9 cellular contexts compared by ENCODE assay signal in the genomic region with DNA sequence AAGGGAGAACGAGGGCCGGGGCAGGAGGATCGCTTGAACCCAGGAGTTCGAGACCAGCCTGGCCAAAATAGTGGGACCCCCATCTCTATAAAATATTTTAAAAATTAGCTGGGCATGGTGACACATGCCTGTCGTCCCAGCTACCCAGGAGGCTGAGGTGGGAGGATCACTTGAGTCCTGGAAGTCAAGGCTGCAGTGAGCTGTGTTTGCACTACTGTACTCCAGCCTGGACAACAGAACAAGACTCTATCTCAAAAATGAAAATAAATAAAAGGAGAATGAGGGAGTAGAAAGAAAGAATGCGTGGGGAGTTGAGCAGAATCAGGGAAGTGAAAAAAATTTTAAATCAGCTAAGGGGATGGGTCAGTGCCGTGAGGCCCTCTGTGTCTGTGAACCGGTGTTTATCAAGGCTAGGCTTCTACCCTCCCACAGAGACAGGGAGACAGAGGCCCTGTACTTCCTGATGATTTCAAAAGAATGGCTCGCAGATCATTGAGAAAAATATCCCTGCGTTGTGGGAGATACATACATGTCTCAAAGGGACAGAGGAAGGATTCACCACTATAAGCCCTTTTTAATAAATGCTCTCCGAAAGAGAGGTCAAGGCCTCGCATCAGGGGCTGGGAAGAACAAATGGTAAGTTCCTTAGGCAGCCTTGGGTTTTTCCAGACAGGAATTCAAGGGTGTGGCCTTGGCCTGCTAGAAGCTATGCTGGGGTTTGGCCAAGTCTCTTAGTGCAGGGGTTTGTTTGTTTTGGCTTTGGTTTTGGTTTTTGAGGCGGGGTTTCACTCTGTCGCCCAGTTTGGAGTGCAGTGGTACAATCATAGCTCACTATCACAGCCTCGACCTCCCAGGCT. TPM values are rescaled to one million over a fixed set of nuclear protein-coding genes. Genes with fewer than 3 reads are reported as not detected.
DNase-seq lines count a peak whose midpoint lies in the region; ATAC-seq and TF ChIP-seq lines count a peak whose summit lies in the region.
"Had no signal": no experiment of that assay in that cellular context is flagged by ENCODE, and none has a peak within 500 bp of the region (broad histone marks: within the 10 kb centered on the region; RNA-seq: fewer than 3 reads in every experiment).

No MANE protein-coding gene starts in this region.

- H3K36me3 Mint-ChIP-seq in CD4-positive, alpha-beta memory T cell: peaks cover 51 to 62% of the 10 kb centered on the region in 2 donors

- H2AFZ ChIP-seq in OCI-LY1 (ENCODE audit: low read length): no peak overlapping the region

- H3K79me2 ChIP-seq in OCI-LY1 (ENCODE audit: insufficient read depth, low read length): no peaks in the 10 kb centered on the region

- no peak overlapping the region for H3K4me3 Mint-ChIP-seq in CD4-positive, alpha-beta memory T cell

- H3K27ac ChIP-seq in CD4-positive, alpha-beta memory T cell (ENCODE audit: low read depth, low read length): no peak overlapping the region
- H3K27ac ChIP-seq in OCI-LY1 (ENCODE audit: low read depth, low read length, poor library complexity, severe bottlenecking): peak overlapping the region; percentile 63
- peak overlapping the region; percentile 27 to 68 (median 62) for H3K27ac ChIP-seq in esophagus squamous epithelium

- peak overlapping the region in 5 of 7 donors; percentile 7 to 63 (median 57) for H3K27ac Mint-ChIP-seq in CD4-positive, alpha-beta memory T cell

- ATAC-seq in omental fat pad (ENCODE audit: low FRiP score) (peak; percentile 60), GM18505 (IDR thresholded peaks at IDR 0.05; ENCODE audit: unreplicated experiment) (no peak)

- H3K4me1 ChIP-seq in CD4-positive, alpha-beta memory T cell (ENCODE audit: insufficient read depth, low read length): no peaks in the 10 kb centered on the region
- peaks cover 16% of the 10 kb centered on the region for H3K4me1 ChIP-seq in OCI-LY1 (ENCODE audit: insufficient read depth, low read length, severe bottlenecking)
- peaks cover 0 to 31% (median 19%) of the 10 kb centered on the region in 3 donors for H3K4me1 ChIP-seq in esophagus squamous epithelium

- 42 to 53% methylated on average over 15 of the region's 15 CpGs for WGBS in esophagus squamous epithelium, 2 donors

- no peak overlapping the region for H3K9ac ChIP-seq in OCI-LY1 (ENCODE audit: low read length)

- TF ChIP-seq POLR2A in esophagus squamous epithelium (IDR thresholded peaks at IDR 0.05) (no peak), GM18505 (IDR thresholded peaks at IDR 0.05; ENCODE audit: borderline replicate concordance, extremely low read depth, insufficient read depth, insufficient read length) (no peak)

- CTCF ChIA-PET in CD4-positive, alpha-beta memory T cell (lab: Charles Lee; ENCODE audit: partially characterized antibody): interaction anchor here (1.0 to 1.4 kb wide), 2 partner anchors 12 to 87 kb away, joined by 3 read pairs; no protein-coding TSS in a partner anchor

- no peaks in the 10 kb centered on the region for H3K27me3 ChIP-seq in CD4-positive, alpha-beta memory T cell (ENCODE audit: insufficient read depth, low read length)
- H3K27me3 ChIP-seq in OCI-LY1 (ENCODE audit: insufficient read depth, low read length): no peaks in the 10 kb centered on the region
- H3K27me3 ChIP-seq in esophagus squamous epithelium: no peaks in the 10 kb centered on the region

- no peaks in the 10 kb centered on the region for H3F3A ChIP-seq in OCI-LY1 (ENCODE audit: insufficient read depth, low read length)

- DNase-seq in CD4-positive, alpha-beta memory T cell: no peak
- DNase-seq in esophagus squamous epithelium (lab: John Stamatoyannopoulos, UW): no peak
- no peak for DNase-seq in omental fat pad (ENCODE audit: low spot score)
- DNase-seq in NCI-H1694 treated with DMSO at 0.1 percent for 48 hours (lab: John Stamatoyannopoulos, UW): no peak
- DNase-seq in GDM1 (lab: John Stamatoyannopoulos, UW): no peak
- DNase-seq in stimulated activated CD8-positive, alpha-beta memory T cell treated with anti-CD3 and anti-CD28 coated beads, Interleukin-4, amount 100 ng/mL, for 48 hours: no peak
- DNase-seq: cerebellar nuclear complex had no signal

- H3K36me3 ChIP-seq in CD4-positive, alpha-beta memory T cell (ENCODE audit: insufficient read depth, low read length): peaks cover 59% of the 10 kb centered on the region
- H3K36me3 ChIP-seq in OCI-LY1 (ENCODE audit: insufficient read depth, low read length) (peaks cover 78% of the 10 kb centered on the region), esophagus squamous epithelium (peaks cover 9 to 78% (median 12%) of the 10 kb centered on the region in 3 donors)

- H3K4me3 ChIP-seq in CD4-positive, alpha-beta memory T cell (ENCODE audit: low read length in 2 of 2): no peak overlapping the region
- H3K4me3 ChIP-seq in OCI-LY1 (ENCODE audit: low read depth, low read length, poor library complexity, severe bottlenecking): no peak overlapping the region
- H3K4me3 ChIP-seq in esophagus squamous epithelium: no peak overlapping the region

- peaks cover 1 to 6% (median 5%) of the 10 kb centered on the region in 4 donors for H3K4me1 Mint-ChIP-seq in CD4-positive, alpha-beta memory T cell

- H3K9me2 ChIP-seq in OCI-LY1 (ENCODE audit: low read depth, low read length): no peaks in the 10 kb centered on the region

- no peaks in the 10 kb centered on the region for H3K9me3 ChIP-seq in CD4-positive, alpha-beta memory T cell (ENCODE audit: control insufficient read depth in 1 of 2, low read length in 2 of 2)
- H3K9me3 ChIP-seq in OCI-LY1 (ENCODE audit: low read length) (no peaks in the 10 kb centered on the region), esophagus squamous epithelium (no peaks in the 10 kb centered on the region)

- intact Hi-C loops in CD4-positive, alpha-beta memory T cell (cut with micrococcal nuclease): no loop called here
- intact Hi-C loops in esophagus squamous epithelium (cut with DNase I): no loop called here

- no peak overlapping the region for H3K4me2 ChIP-seq in OCI-LY1 (ENCODE audit: low read length)

- no peaks in the 10 kb centered on the region for H3K27me3 Mint-ChIP-seq in CD4-positive, alpha-beta memory T cell

- POLR2A ChIA-PET in CD4-positive, alpha-beta memory T cell (lab: Charles Lee; ENCODE audit: partially characterized antibody): interaction anchor here (0.6 to 1.3 kb wide), 2 partner anchors 20 to 680 kb away, joined by 3 to 5 read pairs; a partner anchor contains a TSS

- TF ChIP-seq CTCF in OCI-LY1 (IDR thresholded peaks at IDR 0.05; ENCODE audit: low read length): no peak
- no peak for TF ChIP-seq CTCF in esophagus squamous epithelium (IDR thresholded peaks at IDR 0.05)
- TF ChIP-seq CTCF in omental fat pad (IDR thresholded peaks at IDR 0.05): no peak

- no peaks in the 10 kb centered on the region for H4K20me1 ChIP-seq in OCI-LY1 (ENCODE audit: insufficient read depth, low read length)

- H3K9me3 Mint-ChIP-seq in CD4-positive, alpha-beta memory T cell: no peaks in the 10 kb centered on the region

RNA-seq across cellular contexts. Expression of a gene that starts 20.7 kb away (rescaled TPM):
- total RNA-seq in CD4-positive, alpha-beta memory T cell: 10 to 100 TPM; 30.6 to 36.4 TPM
- polyA plus RNA-seq in CD4-positive, alpha-beta memory T cell: 10 to 100 TPM; 53.3 to 61.8 TPM
- 10 to 100 TPM; 28.1 to 47.7 (median 32.3) TPM for total RNA-seq in esophagus squamous epithelium
- 10 to 100 TPM; 33.5 to 58.3 (median 39.1) TPM for total RNA-seq in omental fat pad

RNA-seq across cellular contexts. Expression of a gene that starts 37.9 kb away (rescaled TPM):
- total RNA-seq in CD4-positive, alpha-beta memory T cell: 10 to 100 TPM; 60.1 to 62.5 TPM
- polyA plus RNA-seq in CD4-positive, alpha-beta memory T cell: 10 to 100 TPM; 52.5 to 64.4 TPM
- total RNA-seq in esophagus squamous epithelium (10 to 100 TPM; 12.4 to 19.3 (median 15.5) TPM), omental fat pad (10 to 100 TPM; 36.2 to 53.3 (median 42.4) TPM)

RNA-seq across cellular contexts. Expression of a gene that starts 57.1 kb away (rescaled TPM):
- total RNA-seq in CD4-positive, alpha-beta memory T cell: 10 to 100 TPM; 76.5 to 77.7 TPM
- polyA plus RNA-seq in CD4-positive, alpha-beta memory T cell: 10 to 100 TPM; 78.0 to 81.1 TPM
- total RNA-seq in esophagus squamous epithelium (10 to 100 TPM in 1 of 4 donors, 1 to 10 TPM in 3; 4.0 to 13.3 (median 7.0) TPM), omental fat pad (10 to 100 TPM; 13.5 to 32.9 (median 26.2) TPM)
